Comparison of ENCODE assay signal across 9 cellular contexts in the genomic region with DNA sequence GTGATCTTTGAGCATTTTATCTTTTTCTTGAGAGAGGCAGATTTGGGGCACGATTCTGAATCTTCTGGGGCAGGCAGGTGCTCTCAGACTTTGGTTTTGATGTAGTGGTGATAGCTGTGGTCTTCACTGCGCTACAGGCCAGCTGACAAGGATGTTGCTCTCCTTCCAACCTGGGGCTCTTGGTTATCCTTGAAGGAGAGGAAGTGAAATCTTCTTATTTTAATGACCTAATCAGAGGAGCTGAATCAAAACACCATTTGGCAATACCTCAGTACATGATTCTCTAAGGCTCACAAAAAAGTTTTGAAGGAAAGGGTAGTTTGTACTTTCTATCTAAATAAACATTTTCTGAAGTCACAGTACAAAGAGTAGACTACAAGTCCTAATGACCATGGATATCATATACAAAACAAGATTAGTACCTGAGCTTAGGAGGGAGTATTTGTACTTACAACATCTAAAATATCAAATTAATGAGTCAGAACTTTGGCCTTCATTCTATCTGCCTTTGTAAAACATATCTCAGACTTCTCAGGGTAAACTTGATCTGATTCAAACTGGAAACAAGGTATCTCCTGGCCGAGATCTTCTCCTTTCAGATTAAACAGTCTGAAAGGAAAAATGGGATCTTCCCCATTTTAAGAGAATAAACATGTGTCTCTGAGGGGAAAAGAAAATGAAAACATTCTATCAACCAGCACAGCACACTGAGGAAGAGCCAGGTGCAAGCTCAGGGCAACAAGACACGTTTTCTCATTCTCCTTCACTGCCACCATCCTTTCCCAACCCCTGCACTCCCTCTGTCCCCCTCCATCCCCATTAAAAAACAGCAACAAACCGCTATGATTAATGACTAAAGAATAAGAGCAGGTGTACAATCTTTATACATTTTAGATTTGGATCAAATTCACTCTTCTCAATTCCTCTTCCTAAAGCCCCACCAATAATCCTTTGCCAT.
DNase-seq lines count a peak whose midpoint lies in the region; ATAC-seq, FAIRE-seq and TF ChIP-seq lines count a peak whose summit lies in the region.
"Had no signal": no experiment of that assay in that cellular context is flagged by ENCODE, and none has a peak within 500 bp of the region (broad histone marks: within the 10 kb centered on the region; RNA-seq: fewer than 3 reads in every experiment).

No MANE protein-coding gene starts in this region.

- H3K9me3 ChIP-seq in body of pancreas: no peaks in the 10 kb centered on the region
- H3K9me3 ChIP-seq in CD8-positive, alpha-beta T cell (ENCODE audit: low read length): no peaks in the 10 kb centered on the region
- H3K9me3 ChIP-seq in kidney (ENCODE audit: control insufficient read depth in 1 of 2, low read length in 2 of 2): no peaks in the 10 kb centered on the region

- no peak overlapping the region for H3K9ac ChIP-seq in kidney (ENCODE audit: low read length in 2 of 2)

- no peaks in the 10 kb centered on the region for H3K36me3 Mint-ChIP-seq in osteocyte (ENCODE audit: unreplicated experiment)
- H3K36me3 Mint-ChIP-seq in CD8-positive, alpha-beta T cell: no peaks in the 10 kb centered on the region

- DNase-seq in body of pancreas: no peak
- DNase-seq in osteocyte (ENCODE audit: extremely low spot score, unreplicated experiment): no peak
- no peak for DNase-seq in OCI-M2 (lab: John Stamatoyannopoulos, UW; ENCODE audit: unreplicated experiment)
- no peak for DNase-seq in CD8-positive, alpha-beta T cell
- no peak for DNase-seq in AG20443 (ENCODE audit: low spot score)
- no peak for DNase-seq in kidney

- H3K27ac Mint-ChIP-seq in osteocyte (ENCODE audit: unreplicated experiment): peak overlapping the region; percentile 89
- no peak overlapping the region for H3K27ac Mint-ChIP-seq in CD8-positive, alpha-beta T cell

- WGBS in body of pancreas, 2 donors: 49 to 58% methylated on average over 5 of the region's 5 CpGs

- H3K4me3 ChIP-seq in body of pancreas: no peak overlapping the region
- H3K4me3 ChIP-seq in CD8-positive, alpha-beta T cell (ENCODE audit: low read depth, low read length): no peak overlapping the region
- no peak overlapping the region for H3K4me3 ChIP-seq in kidney (ENCODE audit: low read length in 2 of 2)

- H3K27me3 ChIP-seq in body of pancreas: no peaks in the 10 kb centered on the region
- H3K27me3 ChIP-seq in CD8-positive, alpha-beta T cell (ENCODE audit: insufficient read depth, low read length): no peaks in the 10 kb centered on the region

- H3K9me3 Mint-ChIP-seq in osteocyte (ENCODE audit: unreplicated experiment): no peaks in the 10 kb centered on the region
- H3K9me3 Mint-ChIP-seq in CD8-positive, alpha-beta T cell: no peaks in the 10 kb centered on the region

- no peak for FAIRE-seq in kidney (lab: Jason Lieb, UNC)

- H3K36me3 ChIP-seq in body of pancreas (replicated peaks in 1 of 2; ENCODE audit: insufficient read depth in 1 of 2, low read depth in 2 of 2) (no peaks in the 10 kb centered on the region), kidney (ENCODE audit: control insufficient read depth in 1 of 2, insufficient read depth in 2 of 2, low read length in 2 of 2) (no peaks in the 10 kb centered on the region)
- no peaks in the 10 kb centered on the region for H3K36me3 ChIP-seq in CD8-positive, alpha-beta T cell (ENCODE audit: insufficient read depth, low read length)

- H3K4me1 ChIP-seq in body of pancreas (peaks cover 24% of the 10 kb centered on the region), kidney (ENCODE audit: control insufficient read depth in 1 of 2, insufficient read depth in 1 of 2, low read depth in 1 of 2, low read length in 2 of 2) (peaks cover 0 to 2% of the 10 kb centered on the region in 2 donors)
- H3K4me1 ChIP-seq in CD8-positive, alpha-beta T cell (ENCODE audit: insufficient read depth, low read length): no peaks in the 10 kb centered on the region

- H3K27ac ChIP-seq in body of pancreas (peak overlapping the region in 3 of 4 donors; percentile 12 to 69 (median 57)), kidney (ENCODE audit: low read depth in 2 of 2, low read length in 2 of 2) (peak overlapping the region in 1 of 2 donors; percentile 36)
- no peak overlapping the region for H3K27ac ChIP-seq in CD8-positive, alpha-beta T cell (ENCODE audit: low read depth, low read length)

- peaks cover 23% of the 10 kb centered on the region for H3K4me1 Mint-ChIP-seq in osteocyte (ENCODE audit: unreplicated experiment)
- peaks cover 9% of the 10 kb centered on the region for H3K4me1 Mint-ChIP-seq in CD8-positive, alpha-beta T cell (ENCODE audit: low read depth)

- TF ChIP-seq POLR2A in body of pancreas (IDR thresholded peaks at IDR 0.05): no peak

- TF ChIP-seq CTCF in body of pancreas (IDR thresholded peaks at IDR 0.05): no peak
- no peak for TF ChIP-seq CTCF in osteocyte (IDR thresholded peaks at IDR 0.05)
- no peak for TF ChIP-seq CTCF in CD8-positive, alpha-beta T cell (IDR thresholded peaks at IDR 0.05)
- TF ChIP-seq CTCF in kidney (IDR thresholded peaks at IDR 0.05; ENCODE audit: borderline replicate concordance, extremely low read depth, insufficient read depth): no peak

- ATAC-seq in GM19463 (IDR thresholded peaks at IDR 0.05; ENCODE audit: unreplicated experiment) (peak; percentile 14), HG03439 (IDR thresholded peaks at IDR 0.05; ENCODE audit: unreplicated experiment) (peak; percentile 12), body of pancreas (no peak)
- no peak for ATAC-seq in CD8-positive, alpha-beta T cell

- intact Hi-C loops in body of pancreas (cut with DNase I): no loop called here
- intact Hi-C loops in CD8-positive, alpha-beta T cell (cut with DNase I, micrococcal nuclease): no loop called here
- intact Hi-C loops in kidney (cut with DNase I): no loop called here

- POLR2A ChIA-PET in CD8-positive, alpha-beta T cell (lab: Charles Lee): interaction anchor here (0.6 kb wide), 1 partner anchor 104 kb away, joined by 5 read pairs; no protein-coding TSS in a partner anchor

- H3K4me3 Mint-ChIP-seq in osteocyte (ENCODE audit: unreplicated experiment): peak overlapping the region; percentile 30
- H3K4me3 Mint-ChIP-seq in CD8-positive, alpha-beta T cell: no peak overlapping the region
- H3K4me3 Mint-ChIP-seq: neural crest cell had no signal

- H3K27me3 Mint-ChIP-seq in osteocyte (ENCODE audit: unreplicated experiment): no peaks in the 10 kb centered on the region
- H3K27me3 Mint-ChIP-seq in CD8-positive, alpha-beta T cell (ENCODE audit: low read depth): no peaks in the 10 kb centered on the region

- CTCF ChIA-PET in CD8-positive, alpha-beta T cell (lab: Charles Lee): interaction anchor here (1.5 kb wide), 1 partner anchor 310 kb away, joined by 3 read pairs; no protein-coding TSS in a partner anchor

Comparison
In these comparisons a context has a peak if more than half of its experiments do, and no peak if none do; other contexts are left out.
1. ATAC-seq: peak in GM19463 (single experiment) and HG03439 (single experiment); none in body of pancreas (single experiment) and CD8-positive, alpha-beta T cell (single experiment).